Comparison of ENCODE assay signal across 8 cellular contexts in the genomic region with DNA sequence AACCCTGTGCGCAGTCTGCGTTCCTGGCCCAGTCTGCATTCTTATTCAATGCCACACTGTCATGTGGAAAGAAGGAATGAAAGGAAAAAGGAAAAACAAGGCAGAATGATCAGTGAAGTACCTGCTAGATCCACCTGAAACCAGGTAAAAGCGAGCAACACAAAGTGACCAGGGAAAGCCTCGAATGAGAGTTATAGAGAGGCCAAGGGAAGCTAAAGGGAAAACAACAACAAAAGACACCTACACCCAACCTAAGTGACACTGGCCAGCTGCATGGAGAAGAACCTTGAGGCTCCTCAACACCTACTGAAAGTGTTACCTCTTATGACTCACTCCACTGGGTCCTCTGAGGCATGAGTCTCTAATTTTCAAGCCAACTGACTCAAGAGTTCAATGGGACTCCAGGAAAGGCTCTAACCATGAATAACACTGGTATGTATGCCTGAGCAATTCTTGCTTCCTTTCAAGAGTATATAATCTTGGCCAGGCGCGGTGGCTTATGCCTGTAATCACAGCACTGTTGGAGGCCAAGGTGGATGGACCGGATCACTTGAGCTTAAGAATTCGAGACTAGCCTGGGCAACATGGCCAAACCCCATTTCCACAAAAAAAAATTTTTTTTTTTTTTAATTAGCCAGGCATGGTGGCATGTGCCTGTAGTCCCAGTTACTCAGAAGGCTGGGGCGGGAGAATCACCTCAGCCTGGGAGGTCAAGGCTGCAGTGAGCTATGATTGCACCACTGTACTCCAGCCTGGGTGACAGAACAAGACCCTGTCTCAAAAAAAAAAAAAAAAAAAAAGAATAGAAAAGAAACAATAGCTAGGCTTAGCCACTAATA. TPM values are rescaled to one million over a fixed set of nuclear protein-coding genes. Genes with fewer than 3 reads are reported as not detected.
DNase-seq lines count a peak whose midpoint lies in the region; ATAC-seq and TF ChIP-seq lines count a peak whose summit lies in the region.
"Had no signal": no experiment of that assay in that cellular context is flagged by ENCODE, and none has a peak within 500 bp of the region (broad histone marks: within the 10 kb centered on the region; RNA-seq: fewer than 3 reads in every experiment).

No MANE protein-coding gene starts in this region.

- no peak overlapping the region for H3K4me3 ChIP-seq in tibial nerve

- TF ChIP-seq EP300 in tibial nerve (IDR thresholded peaks at IDR 0.05) = no peak

- H3K27me3 ChIP-seq in tibial nerve = no peaks in the 10 kb centered on the region

- DNase-seq in activated T-cell treated with anti-CD3 and anti-CD28 coated beads, Interleukin-2, amount 50 U/mL, for 72 hours = peak; percentile 35 to 37
- DNase-seq in natural killer cell (no peak), NCI-H1694 (lab: John Stamatoyannopoulos, UW) (no peak), CD1c-positive myeloid dendritic cell (ENCODE audit: extremely low spot score) (no peak), tibial nerve (ENCODE audit: low spot score in 2 of 2) (no peak)
- DNase-seq: activated CD4-positive, alpha-beta T cell treated with anti-CD3 and anti-CD28 coated beads for 1 hour had no signal

- no peaks in the 10 kb centered on the region for H3K9me3 ChIP-seq in tibial nerve

- no peak for TF ChIP-seq POLR2A in tibial nerve (IDR thresholded peaks at IDR 0.05)

- H3K36me3 Mint-ChIP-seq in activated T-cell treated with anti-CD3 and anti-CD28 coated beads, Interleukin-2, amount 50 U/mL, for 72 hours (ENCODE audit: insufficient read depth in 2 of 2) = peaks cover 3% of the 10 kb centered on the region in 2 donors
- no peaks in the 10 kb centered on the region for H3K36me3 Mint-ChIP-seq in natural killer cell

- TF ChIP-seq CTCF in natural killer cell (IDR thresholded peaks at IDR 0.05) (no peak), tibial nerve (IDR thresholded peaks at IDR 0.05) (no peak)

- peak; percentile 64 for ATAC-seq in GM19324 (IDR thresholded peaks at IDR 0.05; ENCODE audit: low FRiP score, unreplicated experiment)
- peak; percentile 60 for ATAC-seq in HG02885 (IDR thresholded peaks at IDR 0.05; ENCODE audit: poor library complexity, unreplicated experiment)
- ATAC-seq in activated T-cell treated with anti-CD3 and anti-CD28 coated beads, Interleukin-2, amount 50 U/mL, for 72 hours (replicated peaks in 1 of 2) = peak; percentile 81 to 84
- peak; percentile 84 to 91 (median 87) for ATAC-seq in natural killer cell

- H3K27me3 Mint-ChIP-seq in activated T-cell treated with anti-CD3 and anti-CD28 coated beads, Interleukin-2, amount 50 U/mL, for 72 hours (ENCODE audit: low read depth) = no peaks in the 10 kb centered on the region
- no peaks in the 10 kb centered on the region for H3K27me3 Mint-ChIP-seq in natural killer cell (ENCODE audit: low read depth in 2 of 2)

- peak overlapping the region in 1 of 2 donors; percentile 42 for H3K4me3 Mint-ChIP-seq in activated T-cell treated with anti-CD3 and anti-CD28 coated beads, Interleukin-2, amount 50 U/mL, for 72 hours
- H3K4me3 Mint-ChIP-seq in natural killer cell = peak overlapping the region; percentile 25

- H3K27ac Mint-ChIP-seq in activated T-cell treated with anti-CD3 and anti-CD28 coated beads, Interleukin-2, amount 50 U/mL, for 72 hours = no peak overlapping the region
- peak overlapping the region; percentile 81 to 94 for H3K27ac Mint-ChIP-seq in natural killer cell

- H3K4me1 Mint-ChIP-seq in activated T-cell treated with anti-CD3 and anti-CD28 coated beads, Interleukin-2, amount 50 U/mL, for 72 hours (ENCODE audit: low read depth) = peaks cover 36% of the 10 kb centered on the region
- H3K4me1 Mint-ChIP-seq in natural killer cell = peaks cover 54 to 63% of the 10 kb centered on the region in 2 donors

- no peaks in the 10 kb centered on the region for H3K9me3 Mint-ChIP-seq in activated T-cell treated with anti-CD3 and anti-CD28 coated beads, Interleukin-2, amount 50 U/mL, for 72 hours
- no peaks in the 10 kb centered on the region for H3K9me3 Mint-ChIP-seq in natural killer cell

- no peak overlapping the region for H3K27ac ChIP-seq in tibial nerve

- peaks cover 0 to 12% (median 0%) of the 10 kb centered on the region in 3 donors for H3K36me3 ChIP-seq in tibial nerve

- H3K4me1 ChIP-seq in tibial nerve = peaks cover 0 to 29% (median 0%) of the 10 kb centered on the region in 4 donors

- intact Hi-C loops in natural killer cell (cut with micrococcal nuclease) = loop anchor here (1.0 kb wide), 2 partner anchors 29 to 42 kb away; a partner anchor contains a TSS

- WGBS in tibial nerve, 2 donors = 95 to 97% methylated on average over 9 of the region's 9 CpGs

RNA-seq across cellular contexts. Expression of a gene that starts 29.0 kb away (rescaled TPM):
- total RNA-seq in activated T-cell treated with anti-CD3 and anti-CD28 coated beads, Interleukin-2, amount 50 U/mL, for 72 hours = 10 to 100 TPM; 22.1 to 23.5 TPM
- 10 to 100 TPM; 36.9 to 47.7 (median 39.8) TPM for total RNA-seq in natural killer cell
- 10 to 100 TPM; 35.8 to 40.0 (median 38.1) TPM for total RNA-seq in tibial nerve

Comparison
In these comparisons a context has a peak if more than half of its experiments do, and no peak if none do; other contexts are left out.
1. DNase-seq: peak in activated T-cell treated with anti-CD3 and anti-CD28 coated beads, Interleukin-2, amount 50 U/mL, for 72 hours (2 of 2); none in natural killer cell (single experiment), NCI-H1694 (single experiment), CD1c-positive myeloid dendritic cell (single experiment) and tibial nerve (0 of 2).
2. Peak in every context shown above with its lines, with median percentiles within 50 percentile points of each other: ATAC-seq.